Comparison of ENCODE assay signal across 28 cellular contexts in the genomic region with DNA sequence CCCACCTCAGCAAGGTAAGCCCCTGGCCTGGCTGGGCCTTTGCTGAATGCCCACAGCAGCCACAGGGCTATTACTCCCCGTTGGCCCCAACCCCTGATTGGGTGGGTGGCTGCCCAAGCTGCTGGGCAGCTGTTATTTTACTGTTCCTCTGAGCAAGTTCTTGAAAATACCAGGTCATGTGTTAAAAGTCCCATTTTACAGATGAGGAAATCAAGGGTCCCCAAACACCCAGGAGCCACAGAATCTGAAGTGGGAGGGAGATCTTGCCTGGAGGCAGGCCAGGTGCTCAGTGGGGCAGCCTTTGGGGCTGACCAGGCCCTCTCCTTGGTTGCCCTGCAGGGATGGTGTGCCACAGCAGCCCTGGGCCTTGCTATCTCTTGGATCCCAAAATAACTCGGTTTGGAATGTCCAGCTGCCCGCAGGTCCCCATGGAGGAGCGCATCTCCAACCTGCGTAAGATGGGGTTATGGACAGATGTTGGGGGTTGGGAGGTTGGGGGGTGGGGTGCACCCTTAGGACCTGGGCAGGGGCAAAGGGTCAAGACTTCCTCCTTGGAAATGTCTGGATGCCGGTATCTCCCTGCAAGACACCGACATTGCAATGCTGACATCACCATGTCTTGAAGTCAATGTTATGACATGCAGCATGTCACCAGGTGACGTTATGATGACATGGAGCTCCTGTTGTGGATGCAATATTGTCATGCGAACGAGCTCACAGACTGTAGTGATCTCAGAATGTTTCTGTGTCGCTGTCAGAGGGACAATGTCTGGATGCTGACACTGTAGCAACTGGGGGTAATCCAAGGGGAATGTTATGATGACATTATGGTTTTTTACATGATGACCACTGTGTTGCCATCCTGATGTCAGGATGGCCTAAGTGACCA. TPM values are rescaled to one million over a fixed set of nuclear protein-coding genes. Genes with fewer than 3 reads are reported as not detected.
A peak's percentile ranks its signal among the peaks of the same experiment; 100 is the strongest.
DNase-seq lines count a peak whose midpoint lies in the region; ATAC-seq, FAIRE-seq and TF ChIP-seq lines count a peak whose summit lies in the region.
"Had no signal": no experiment of that assay in that cellular context is flagged by ENCODE, and none has a peak within 500 bp of the region (broad histone marks: within the 10 kb centered on the region; RNA-seq: fewer than 3 reads in every experiment).

No MANE protein-coding gene starts in this region.

- H3K4me1 ChIP-seq in K562 (replicated peaks in 1 of 2; ENCODE audit: control insufficient read depth in 2 of 2, insufficient read depth in 2 of 2, low read length in 2 of 2): peaks cover 11 to 41% of the 10 kb centered on the region in 2 experiments; a peak in 4 of 5 replicates
- H3K4me1 ChIP-seq in naive thymus-derived CD4-positive, alpha-beta T cell (ENCODE audit: control insufficient read depth in 2 of 2, insufficient read depth in 2 of 2, low read length in 2 of 2): no peaks in the 10 kb centered on the region

- no peak for TF ChIP-seq RAD21 in K562 (CRISPR knock-in tag; conservative IDR thresholded peaks at IDR 0.05 in 1 of 2, IDR thresholded peaks at IDR 0.05 in 1 of 2)

- no peak overlapping the region for H3K27ac ChIP-seq in K562 (ENCODE audit: extremely low read depth, low read depth, low read length)
- no peak overlapping the region for H3K27ac ChIP-seq in naive thymus-derived CD4-positive, alpha-beta T cell (ENCODE audit: low read depth, low read length)
- H3K27ac ChIP-seq: body of pancreas, foreskin keratinocyte, SK-N-MC, upper lobe of left lung, VCaP had no signal

- no peaks in the 10 kb centered on the region for H4K20me1 ChIP-seq in K562 (replicated peaks; ENCODE audit: control insufficient read depth, insufficient read depth, low read length)

- in situ Hi-C loops in K562 (cut with MboI): no loop called here

- no peak for TF ChIP-seq POLR2A in K562 (conservative IDR thresholded peaks at IDR 0.05)

- peak overlapping the region in 1 of 2 experiments; percentile 27; a peak in 1 of 4 replicates for H3K9ac ChIP-seq in K562 (ENCODE audit: insufficient read depth in 1 of 2, low read depth in 2 of 2, low read length in 2 of 2)

- BruUV-seq in K562 (replicated peaks; lab: Mats Ljungman, UMichigan): no TSS peak

- H3K9me3 Mint-ChIP-seq in natural killer cell treated with Interleukin-12 subunit alpha and Interleukin-12 subunit beta and Interleukin-15 and Interleukin-18, amount 100 ng/mL, for 72 hours: no peaks in the 10 kb centered on the region
- no peaks in the 10 kb centered on the region for H3K9me3 Mint-ChIP-seq in natural killer cell
- no peaks in the 10 kb centered on the region for H3K9me3 Mint-ChIP-seq in neural crest cell
- H3K9me3 Mint-ChIP-seq in naive thymus-derived CD4-positive, alpha-beta T cell: no peaks in the 10 kb centered on the region
- H3K9me3 Mint-ChIP-seq: activated naive CD8-positive, alpha-beta T cell treated with anti-CD3 and anti-CD28 coated beads, Interleukin-2, amount 50 U/mL, for 24 hours; activated T-helper 2 cell treated with anti-CD3 and anti-CD28 coated beads, Interferon-gamma antibody, Interleukin-2, Interleukin-4, amounts not matched to agents 10 μg/mL and 5 μg/mL and 100 μg/mL, durations not matched to agents 14 hours and 24 hours and 36 hours; CD4-positive, alpha-beta memory T cell; immature natural killer cell; stimulated activated naive CD8-positive, alpha-beta T cell treated with anti-CD3 and anti-CD28 coated beads, Interleukin-15, amount 100 ng/mL, for 72 hours had no signal

- peaks cover 0 to 32% of the 10 kb centered on the region in 2 experiments; a peak in 2 of 5 replicates for H3K27me3 ChIP-seq in K562 (ENCODE audit: control insufficient read depth in 2 of 2, insufficient read depth in 2 of 2, low read length in 2 of 2)
- no peaks in the 10 kb centered on the region for H3K27me3 ChIP-seq in naive thymus-derived CD4-positive, alpha-beta T cell (ENCODE audit: control insufficient read depth in 2 of 2, insufficient read depth in 2 of 2, low read length in 2 of 2)
- H3K27me3 ChIP-seq: body of pancreas, upper lobe of left lung had no signal

- CTCF ChIA-PET in K562 (lab: Yijun Ruan, JAX; ENCODE audit: low intra/inter-chr PET ratio): no interaction called here
- CTCF ChIA-PET in naive thymus-derived CD4-positive, alpha-beta T cell (lab: Charles Lee): interaction anchor here (1.9 kb wide), 1 partner anchor 76 kb away, joined by 9 read pairs; no protein-coding TSS in a partner anchor

- TF ChIP-seq CTCF in natural killer cell (IDR thresholded peaks at IDR 0.05) (no peak), K562 (IDR thresholded peaks at IDR 0.05 in 2 of 3, conservative IDR thresholded peaks at IDR 0.05 in 1 of 3; ENCODE audit: insufficient read depth in 2 of 3, low read depth in 1 of 3, low read length in 3 of 3) (no peak), neural crest cell (conservative IDR thresholded peaks at IDR 0.05) (no peak)

- no peak overlapping the region for H3K4me2 ChIP-seq in K562 (ENCODE audit: insufficient read depth, low read length)

- H2AFZ ChIP-seq in K562 (ENCODE audit: low read depth, low read length): no peak overlapping the region

- no peak overlapping the region for H3K27ac Mint-ChIP-seq in natural killer cell treated with Interleukin-12 subunit alpha and Interleukin-12 subunit beta and Interleukin-15 and Interleukin-18, amount 100 ng/mL, for 72 hours
- H3K27ac Mint-ChIP-seq in natural killer cell: no peak overlapping the region
- H3K27ac Mint-ChIP-seq in neural crest cell (ENCODE audit: unreplicated experiment): peak overlapping the region; percentile 43
- H3K27ac Mint-ChIP-seq in naive thymus-derived CD4-positive, alpha-beta T cell: no peak overlapping the region
- H3K27ac Mint-ChIP-seq: activated naive CD8-positive, alpha-beta T cell treated with anti-CD3 and anti-CD28 coated beads, Interleukin-2, amount 50 U/mL, for 24 hours; activated T-helper 2 cell treated with anti-CD3 and anti-CD28 coated beads, Interferon-gamma antibody, Interleukin-2, Interleukin-4, amounts not matched to agents 10 μg/mL and 5 μg/mL and 100 μg/mL, durations not matched to agents 14 hours and 24 hours and 36 hours; CD4-positive, alpha-beta memory T cell; immature natural killer cell; stimulated activated naive CD8-positive, alpha-beta T cell treated with anti-CD3 and anti-CD28 coated beads, Interleukin-15, amount 100 ng/mL, for 72 hours had no signal

- H3K27me3 Mint-ChIP-seq in natural killer cell treated with Interleukin-12 subunit alpha and Interleukin-12 subunit beta and Interleukin-15 and Interleukin-18, amount 100 ng/mL, for 72 hours: peaks cover 12 to 14% of the 10 kb centered on the region in 2 donors
- H3K27me3 Mint-ChIP-seq in natural killer cell (ENCODE audit: low read depth in 2 of 2): peaks cover 5 to 33% of the 10 kb centered on the region in 2 donors
- H3K27me3 Mint-ChIP-seq in neural crest cell (ENCODE audit: low read depth): no peaks in the 10 kb centered on the region
- H3K27me3 Mint-ChIP-seq in naive thymus-derived CD4-positive, alpha-beta T cell: peaks cover 3 to 19% (median 4%) of the 10 kb centered on the region in 5 donors

- no peaks in the 10 kb centered on the region for H3K36me3 Mint-ChIP-seq in natural killer cell treated with Interleukin-12 subunit alpha and Interleukin-12 subunit beta and Interleukin-15 and Interleukin-18, amount 100 ng/mL, for 72 hours
- no peaks in the 10 kb centered on the region for H3K36me3 Mint-ChIP-seq in natural killer cell
- no peaks in the 10 kb centered on the region for H3K36me3 Mint-ChIP-seq in neural crest cell (ENCODE audit: low read depth)
- H3K36me3 Mint-ChIP-seq in naive thymus-derived CD4-positive, alpha-beta T cell: no peaks in the 10 kb centered on the region
- H3K36me3 Mint-ChIP-seq: CD4-positive, alpha-beta memory T cell; immature natural killer cell had no signal

- H3K4me3 ChIP-seq in K562: no peak overlapping the region
- H3K4me3 ChIP-seq in naive thymus-derived CD4-positive, alpha-beta T cell (ENCODE audit: low read length): no peak overlapping the region
- H3K4me3 ChIP-seq: body of pancreas, SK-N-MC, upper lobe of left lung had no signal

- ATAC-seq in natural killer cell treated with Interleukin-12 subunit alpha and Interleukin-12 subunit beta and Interleukin-15 and Interleukin-18, amount 100 ng/mL, for 72 hours: no peak
- ATAC-seq in natural killer cell (no peak), K562 (no peak), GM19395 (IDR thresholded peaks at IDR 0.05; ENCODE audit: unreplicated experiment) (no peak)
- ATAC-seq in naive thymus-derived CD4-positive, alpha-beta T cell: no peak
- ATAC-seq: activated naive CD8-positive, alpha-beta T cell treated with anti-CD3 and anti-CD28 coated beads, Interleukin-2, amount 50 U/mL, for 24 hours; body of pancreas; foreskin keratinocyte; Panc1; stimulated activated naive CD8-positive, alpha-beta T cell treated with anti-CD3 and anti-CD28 coated beads, Interleukin-15, amount 100 ng/mL, for 72 hours had no signal

- H3K79me2 ChIP-seq in K562 (ENCODE audit: control insufficient read depth, insufficient read depth, low read length): no peaks in the 10 kb centered on the region

- peak; percentile 57 for FAIRE-seq in K562 (lab: Jason Lieb, UNC)

- H3K4me1 Mint-ChIP-seq in natural killer cell treated with Interleukin-12 subunit alpha and Interleukin-12 subunit beta and Interleukin-15 and Interleukin-18, amount 100 ng/mL, for 72 hours (ENCODE audit: low read depth in 2 of 2): peaks cover 5 to 11% of the 10 kb centered on the region in 2 donors
- H3K4me1 Mint-ChIP-seq in natural killer cell (peaks cover 3 to 16% of the 10 kb centered on the region in 2 donors), neural crest cell (peaks cover 20% of the 10 kb centered on the region)
- peaks cover 0 to 4% (median 0%) of the 10 kb centered on the region in 7 donors for H3K4me1 Mint-ChIP-seq in naive thymus-derived CD4-positive, alpha-beta T cell

- H3K9me1 ChIP-seq in K562 (ENCODE audit: control insufficient read depth, insufficient read depth, low read length): no peaks in the 10 kb centered on the region

- H3K9me3 ChIP-seq in K562 (replicated peaks; ENCODE audit: control insufficient read depth, insufficient read depth, low read depth, low read length): no peaks in the 10 kb centered on the region
- H3K9me3 ChIP-seq in naive thymus-derived CD4-positive, alpha-beta T cell (ENCODE audit: control insufficient read depth in 2 of 3, low read length in 3 of 3): no peaks in the 10 kb centered on the region
- H3K9me3 ChIP-seq: body of pancreas, upper lobe of left lung had no signal

- DNase-seq in natural killer cell treated with Interleukin-12 subunit alpha and Interleukin-12 subunit beta and Interleukin-15 and Interleukin-18, amount 100 ng/mL, for 72 hours (ENCODE audit: low spot score): peak; percentile 41
- DNase-seq in natural killer cell (no peak), K562 (ENCODE audit: extremely low read depth in 1 of 4, low spot score in 3 of 4) (no peak), neural crest cell (ENCODE audit: low read depth, low spot score) (no peak)
- DNase-seq in activated CD8-positive, alpha-beta memory T cell treated with anti-CD3 and anti-CD28 coated beads, Interleukin-2, amount 50 U/mL, for 48 hours: no peak
- DNase-seq in naive thymus-derived CD4-positive, alpha-beta T cell: no peak
- DNase-seq: activated CD8-positive, alpha-beta memory T cell treated with anti-CD3 and anti-CD28 coated beads, Interleukin-2, amount 50 U/mL, for 4 hours; activated naive CD8-positive, alpha-beta T cell treated with anti-CD3 and anti-CD28 coated beads, Interleukin-2, amount 50 U/mL, for 24 hours; body of pancreas; CD4-positive, alpha-beta memory T cell; effector CD4-positive, alpha-beta T cell; erythroblast; foreskin keratinocyte; GF-D8; immature natural killer cell; Kasumi-1; NCI-H1105 treated with DMSO at 0.1 percent for 48 hours; NCI-H2081; occipital lobe; retina; stimulated activated naive CD8-positive, alpha-beta T cell treated with anti-CD3 and anti-CD28 coated beads, Interleukin-15, amount 100 ng/mL, for 72 hours; upper lobe of left lung had no signal

- WGBS in K562 (ENCODE audit: insufficient coverage, low coverage, missing lambda C conversion rate): 10% methylated on average over 11 of the region's 11 CpGs

- intact Hi-C loops in natural killer cell (cut with micrococcal nuclease): loop anchor here (5.0 to 10.0 kb wide), 2 partner anchors 199 to 426 kb away; no protein-coding TSS in a partner anchor
- intact Hi-C loops in K562 (cut with micrococcal nuclease): no loop called here
- intact Hi-C loops in naive thymus-derived CD4-positive, alpha-beta T cell (cut with micrococcal nuclease): no loop called here

- no peak for TF ChIP-seq EP300 in K562 (IDR thresholded peaks at IDR 0.05; ENCODE audit: low read length)

- H3K36me3 ChIP-seq in K562 (ENCODE audit: control insufficient read depth, insufficient read depth, low read length): no peaks in the 10 kb centered on the region
- H3K36me3 ChIP-seq in naive thymus-derived CD4-positive, alpha-beta T cell (ENCODE audit: control insufficient read depth in 2 of 3, insufficient read depth in 3 of 3, low read length in 3 of 3): no peaks in the 10 kb centered on the region
- H3K36me3 ChIP-seq: upper lobe of left lung had no signal

- H3K4me3 Mint-ChIP-seq in natural killer cell treated with Interleukin-12 subunit alpha and Interleukin-12 subunit beta and Interleukin-15 and Interleukin-18, amount 100 ng/mL, for 72 hours: no peak overlapping the region
- H3K4me3 Mint-ChIP-seq in natural killer cell (no peak overlapping the region), neural crest cell (no peak overlapping the region)
- no peak overlapping the region for H3K4me3 Mint-ChIP-seq in naive thymus-derived CD4-positive, alpha-beta T cell
- H3K4me3 Mint-ChIP-seq: activated naive CD8-positive, alpha-beta T cell treated with anti-CD3 and anti-CD28 coated beads, Interleukin-2, amount 50 U/mL, for 24 hours; CD4-positive, alpha-beta memory T cell; immature natural killer cell; stimulated activated naive CD8-positive, alpha-beta T cell treated with anti-CD3 and anti-CD28 coated beads, Interleukin-15, amount 100 ng/mL, for 72 hours had no signal

- POLR2A ChIA-PET in K562 (lab: Yijun Ruan, JAX): interaction anchor here (0.6 to 0.7 kb wide), 2 partner anchors 30 to 219 kb away, joined by 3 to 4 read pairs; no protein-coding TSS in a partner anchor
- POLR2A ChIA-PET in naive thymus-derived CD4-positive, alpha-beta T cell (lab: Charles Lee): no interaction called here

RNA-seq across cellular contexts. Expression of a gene that starts 13.3 kb away (rescaled TPM):
- not detected for total RNA-seq in natural killer cell treated with Interleukin-12 subunit alpha and Interleukin-12 subunit beta and Interleukin-15 and Interleukin-18, amount 100 ng/mL, for 72 hours
- under 1 TPM; 0.05 to 0.09 (median 0.07) TPM for total RNA-seq in natural killer cell
- total RNA-seq in K562 (2011; cell fraction: chromatin; rRNA removed; ENCODE audit: low replicate concordance): 0.07 and 1.1 TPM in 2 replicates
- 0.39 and 1.2 TPM in 2 replicates for total RNA-seq in K562 (2011; cell fraction: nucleolus; rRNA removed)
- total RNA-seq in K562 (2011; cell fraction: nucleoplasm; rRNA removed): 0.22 and 0.23 TPM in 2 replicates
- total RNA-seq in K562 (2014; rRNA removed): 0.08 TPM in 1 of 2 replicates, not detected in the other
- total RNA-seq in K562 (2014; rRNA removed; fragmentation: Illumina TruSeq; extraction: Trizol): not detected in 2 replicates
- under 0.01 TPM in 1 of 2 replicates, not detected in the other for total RNA-seq in K562 (2015; rRNA removed; fragmentation: Illumina TruSeq; extraction: Trizol)
- total RNA-seq in K562 (2021): 0.07 TPM in 2 replicates
- polyA plus RNA-seq in K562 (2011; rRNA removed): 0.04 and 0.08 TPM in 2 replicates
- polyA plus RNA-seq in K562 (2011; cell fraction: cytosol; rRNA removed): 0.06 and 0.16 TPM in 2 replicates
- polyA plus RNA-seq in K562 (2011; cell fraction: nucleus; rRNA removed): 0.21 and 0.73 TPM in 2 replicates
- polyA plus RNA-seq in K562 (2012): 0.10 and 0.32 TPM in 2 replicates
- 0.01 and 0.03 TPM in 2 replicates for polyA plus RNA-seq in K562 (2014; fragmentation: Illumina TruSeq; extraction: Trizol)
- polyA plus RNA-seq in K562 (2014; fragmentation: Nextera tagmentation; extraction: Ambion mirVana): not detected
- polyA plus RNA-seq in K562 (2014; rRNA removed): not detected in 2 replicates
- polyA minus RNA-seq in K562 (2011; rRNA and poly(A)+ RNA removed): 0.09 and 0.11 TPM in 2 replicates
- polyA minus RNA-seq in K562 (2011; cell fraction: cytosol; rRNA and poly(A)+ RNA removed): 0.29 and 0.73 TPM in 2 replicates
- polyA minus RNA-seq in K562 (2011; cell fraction: nucleus; rRNA and poly(A)+ RNA removed): 0.33 and 0.40 TPM in 2 replicates
- 5.3 and 5.4 TPM in 2 replicates for total RNA-seq in neural crest cell
- total RNA-seq in naive thymus-derived CD4-positive, alpha-beta T cell: not detected
- not detected for polyA plus RNA-seq in naive thymus-derived CD4-positive, alpha-beta T cell
- total RNA-seq: CD4-positive, alpha-beta memory T cell; T-helper 2 cell treated with Interferon-gamma antibody and Interleukin-4, amounts not matched to agents 100 ng/mL and 5 ng/mL, for 36 hours had no signal
- polyA plus RNA-seq: CD4-positive, alpha-beta memory T cell had no signal
